In the genomic region with DNA sequence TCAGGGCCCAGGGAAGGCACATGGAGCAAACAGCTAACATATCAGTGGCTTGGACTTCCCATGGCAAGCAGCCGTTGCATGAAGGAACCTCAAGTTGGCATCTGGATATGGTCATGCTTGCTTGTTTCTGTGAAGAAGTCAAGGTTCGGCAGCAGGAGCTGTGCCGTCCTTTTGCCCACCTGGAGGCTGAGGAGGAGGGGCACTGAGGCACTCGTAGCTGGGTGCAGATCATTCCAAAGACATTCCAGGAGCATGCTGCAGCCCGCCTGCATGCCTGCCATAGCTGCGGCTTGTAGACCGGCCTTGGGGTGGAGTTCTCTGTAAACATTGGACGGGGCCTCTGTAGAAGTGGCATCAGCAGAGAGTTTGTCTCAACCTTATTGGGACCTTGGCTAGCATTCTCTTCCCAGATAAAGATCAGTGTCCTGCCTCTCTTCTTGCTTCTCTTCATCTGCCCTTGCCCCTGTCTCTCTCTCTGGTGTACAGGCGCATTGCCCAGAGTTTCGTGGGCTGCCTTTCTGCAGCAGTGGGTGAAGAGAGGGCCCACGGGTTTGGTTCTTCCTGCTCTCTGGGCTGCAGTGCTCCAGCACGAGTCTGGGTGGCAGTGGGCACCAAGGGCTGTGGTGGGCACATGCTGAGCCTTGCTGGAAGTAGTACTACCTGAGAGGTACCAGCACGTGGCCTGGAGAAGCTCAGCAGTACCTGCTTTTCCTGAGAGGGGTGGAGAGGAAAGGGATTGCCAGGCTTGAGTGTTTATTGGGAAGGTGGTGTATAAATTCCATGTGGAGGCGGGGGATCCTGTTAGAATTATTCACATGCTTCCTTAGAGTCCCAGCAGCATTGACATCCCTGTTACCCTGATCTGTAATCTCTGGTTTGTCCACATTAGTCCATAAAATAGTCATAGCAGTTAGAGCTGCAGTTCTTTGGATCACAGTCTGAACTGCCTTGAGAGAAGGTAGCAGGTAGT, we compare ENCODE assay signal across 17 cellular contexts. TPM values are rescaled to one million over a fixed set of nuclear protein-coding genes. Genes with fewer than 3 reads are reported as not detected.
DNase-seq lines count a peak whose midpoint lies in the region; ATAC-seq and TF ChIP-seq lines count a peak whose summit lies in the region.
"Had no signal": no experiment of that assay in that cellular context is flagged by ENCODE, and none has a peak within 500 bp of the region (broad histone marks: within the 10 kb centered on the region; RNA-seq: fewer than 3 reads in every experiment).

No MANE protein-coding gene starts in this region.

- H2AFZ ChIP-seq in mammary epithelial cell (ENCODE audit: low read depth, low read length): peak overlapping the region; percentile 49

- no peaks in the 10 kb centered on the region for H3K9me3 Mint-ChIP-seq in natural killer cell treated with Interleukin-12 subunit alpha and Interleukin-12 subunit beta and Interleukin-15 and Interleukin-18, amount 100 ng/mL, for 72 hours
- no peaks in the 10 kb centered on the region for H3K9me3 Mint-ChIP-seq in natural killer cell
- H3K9me3 Mint-ChIP-seq: activated T-cell treated with anti-CD3 and anti-CD28 coated beads, Interleukin-2, amount 50 U/mL, for 72 hours; effector memory CD8-positive, alpha-beta T cell had no signal

- intact Hi-C loops in natural killer cell (cut with micrococcal nuclease) (loop anchor here (5.0 to 10.0 kb wide), 2 partner anchors 241 to 794 kb away; no protein-coding TSS in a partner anchor), mammary epithelial cell (cut with micrococcal nuclease) (loop anchor here (1.0 to 5.0 kb wide), 4 partner anchors 158 to 719 kb away; no protein-coding TSS in a partner anchor), lower lobe of right lung (cut with DNase I) (loop anchor here (5.0 kb wide), 1 partner anchor 229 kb away; a partner anchor contains a TSS)

- CTCF ChIA-PET in mammary epithelial cell (lab: Charles Lee; ENCODE audit: low non-redundant PET): interaction anchor here (0.5 to 1.4 kb wide), 7 partner anchors 48 to 795 kb away, joined by 3 to 6 read pairs (median 4); no protein-coding TSS in a partner anchor

- no peaks in the 10 kb centered on the region for H4K20me1 ChIP-seq in mammary epithelial cell (ENCODE audit: insufficient read depth, low read length)

- H3K9ac ChIP-seq in mammary epithelial cell (ENCODE audit: insufficient read depth, low read length): peak overlapping the region; percentile 54

- dilution Hi-C loops in mammary epithelial cell (cut with HindIII; ENCODE audit: low sequenced_read_pairs): no loop called here

- no peak overlapping the region for H3K27ac Mint-ChIP-seq in natural killer cell treated with Interleukin-12 subunit alpha and Interleukin-12 subunit beta and Interleukin-15 and Interleukin-18, amount 100 ng/mL, for 72 hours
- H3K27ac Mint-ChIP-seq in natural killer cell: no peak overlapping the region
- H3K27ac Mint-ChIP-seq: activated T-cell treated with anti-CD3 and anti-CD28 coated beads, Interleukin-2, amount 50 U/mL, for 72 hours; effector memory CD8-positive, alpha-beta T cell had no signal

- 1% methylated on average over 11 of the region's 14 CpGs for WGBS in mammary epithelial cell (ENCODE audit: low coverage, missing lambda C conversion rate)

- no peaks in the 10 kb centered on the region for H3K36me3 ChIP-seq in mammary epithelial cell (ENCODE audit: insufficient read depth, low read length)
- no peaks in the 10 kb centered on the region for H3K36me3 ChIP-seq in lower lobe of right lung
- H3K36me3 ChIP-seq: thoracic aorta had no signal

- peaks cover 5% of the 10 kb centered on the region for H3K79me2 ChIP-seq in mammary epithelial cell (ENCODE audit: insufficient read depth, low read length)

- H3K36me3 Mint-ChIP-seq in natural killer cell treated with Interleukin-12 subunit alpha and Interleukin-12 subunit beta and Interleukin-15 and Interleukin-18, amount 100 ng/mL, for 72 hours: no peaks in the 10 kb centered on the region
- H3K36me3 Mint-ChIP-seq in natural killer cell: no peaks in the 10 kb centered on the region

- peak; percentile 2 for DNase-seq in natural killer cell treated with Interleukin-12 subunit alpha and Interleukin-12 subunit beta and Interleukin-15 and Interleukin-18, amount 100 ng/mL, for 72 hours (ENCODE audit: low spot score)
- DNase-seq in natural killer cell (no peak), mammary epithelial cell (peak; percentile 88), lower lobe of right lung (peak; percentile 76), NCI-H1694 treated with DMSO at 0.1 percent for 48 hours (lab: John Stamatoyannopoulos, UW) (no peak)
- DNase-seq: 8988T; activated CD4-positive, alpha-beta T cell treated with anti-CD3 and anti-CD28 coated beads for 4 hours; activated T-cell treated with anti-CD3 and anti-CD28 coated beads, Interleukin-2, amount 50 U/mL, for 72 hours; effector memory CD8-positive, alpha-beta T cell; NCI-H146; NCI-H748 treated with DMSO at 0.1 percent for 48 hours; small intestine; SW 1271 had no signal

- H3K4me3 ChIP-seq in mammary epithelial cell (replicated peaks in 1 of 3; ENCODE audit: insufficient read depth in 1 of 3, low read depth in 2 of 3, low read length in 3 of 3) (no peak overlapping the region), lower lobe of right lung (no peak overlapping the region)
- H3K4me3 ChIP-seq: thoracic aorta had no signal

- H3K27ac ChIP-seq in mammary epithelial cell (ENCODE audit: insufficient read depth, low read depth, low read length) (peak overlapping the region; percentile 84), lower lobe of right lung (peak overlapping the region; percentile 64)
- H3K27ac ChIP-seq: thoracic aorta had no signal

- H3K9me3 ChIP-seq in mammary epithelial cell (replicated peaks; ENCODE audit: insufficient read depth, low read length): no peaks in the 10 kb centered on the region
- no peaks in the 10 kb centered on the region for H3K9me3 ChIP-seq in lower lobe of right lung
- H3K9me3 ChIP-seq: thoracic aorta had no signal

- no peak for ATAC-seq in natural killer cell treated with Interleukin-12 subunit alpha and Interleukin-12 subunit beta and Interleukin-15 and Interleukin-18, amount 100 ng/mL, for 72 hours
- no peak for ATAC-seq in natural killer cell
- ATAC-seq in lower lobe of right lung: peak; percentile 83 to 87
- ATAC-seq in HG03025 (IDR thresholded peaks at IDR 0.05; ENCODE audit: low FRiP score, unreplicated experiment): no peak
- ATAC-seq in GM21360 (IDR thresholded peaks at IDR 0.05; ENCODE audit: unreplicated experiment): no peak
- no peak for ATAC-seq in GM18873 (IDR thresholded peaks at IDR 0.05; ENCODE audit: low FRiP score, unreplicated experiment)
- ATAC-seq: activated T-cell treated with anti-CD3 and anti-CD28 coated beads, Interleukin-2, amount 50 U/mL, for 72 hours; effector memory CD8-positive, alpha-beta T cell had no signal

- in situ Hi-C loops in mammary epithelial cell (cut with MboI; ENCODE audit: low sequenced_read_pairs in 2 of 2): loop anchor here (5.0 to 10.0 kb wide), 3 partner anchors 229 to 704 kb away; a partner anchor contains a TSS

- peaks cover 8 to 12% of the 10 kb centered on the region in 2 donors for H3K4me1 Mint-ChIP-seq in natural killer cell treated with Interleukin-12 subunit alpha and Interleukin-12 subunit beta and Interleukin-15 and Interleukin-18, amount 100 ng/mL, for 72 hours (ENCODE audit: low read depth in 2 of 2)
- H3K4me1 Mint-ChIP-seq in natural killer cell: peaks cover 9 to 10% of the 10 kb centered on the region in 2 donors

- no peaks in the 10 kb centered on the region for H3K27me3 Mint-ChIP-seq in natural killer cell treated with Interleukin-12 subunit alpha and Interleukin-12 subunit beta and Interleukin-15 and Interleukin-18, amount 100 ng/mL, for 72 hours
- H3K27me3 Mint-ChIP-seq in natural killer cell (ENCODE audit: low read depth in 2 of 2): no peaks in the 10 kb centered on the region
- H3K27me3 Mint-ChIP-seq: effector memory CD8-positive, alpha-beta T cell had no signal

- BruUV-seq in mammary epithelial cell (replicated peaks; lab: Mats Ljungman, UMichigan): no TSS peak

- peak overlapping the region; percentile 53 for H3K4me2 ChIP-seq in mammary epithelial cell (ENCODE audit: insufficient read depth, low read depth, low read length)

- H3K27me3 ChIP-seq in mammary epithelial cell (ENCODE audit: insufficient read depth, low read length) (no peaks in the 10 kb centered on the region), lower lobe of right lung (ENCODE audit: low read depth) (no peaks in the 10 kb centered on the region)

- peaks cover 39% of the 10 kb centered on the region for H3K4me1 ChIP-seq in mammary epithelial cell (ENCODE audit: insufficient read depth, low read length)
- H3K4me1 ChIP-seq in lower lobe of right lung: peaks cover 22% of the 10 kb centered on the region

- no peak for TF ChIP-seq CTCF in natural killer cell (IDR thresholded peaks at IDR 0.05)
- TF ChIP-seq CTCF in mammary epithelial cell (conservative IDR thresholded peaks at IDR 0.05 in 1 of 2, IDR thresholded peaks at IDR 0.05 in 1 of 2; ENCODE audit: extremely low read depth in 1 of 2, insufficient read depth in 1 of 2, low read depth in 1 of 2, low read length in 2 of 2): peak in 1 of 2 donors; percentile 15
- TF ChIP-seq CTCF in lower lobe of right lung (IDR thresholded peaks at IDR 0.05): no peak

- no peak overlapping the region for H3K4me3 Mint-ChIP-seq in natural killer cell treated with Interleukin-12 subunit alpha and Interleukin-12 subunit beta and Interleukin-15 and Interleukin-18, amount 100 ng/mL, for 72 hours
- H3K4me3 Mint-ChIP-seq in natural killer cell: no peak overlapping the region
- H3K4me3 Mint-ChIP-seq: activated T-cell treated with anti-CD3 and anti-CD28 coated beads, Interleukin-2, amount 50 U/mL, for 72 hours; effector memory CD8-positive, alpha-beta T cell had no signal

RNA-seq across cellular contexts. Expression of a gene that starts 49.4 kb away (rescaled TPM):
- 10 to 100 TPM in 1 of 2 donors, 1 to 10 TPM in 1; 8.0 to 13.3 TPM for total RNA-seq in natural killer cell treated with Interleukin-12 subunit alpha and Interleukin-12 subunit beta and Interleukin-15 and Interleukin-18, amount 100 ng/mL, for 72 hours
- 1 to 10 TPM; 5.3 to 9.9 (median 8.3) TPM for total RNA-seq in natural killer cell
- 10 to 100 TPM; 16.5 to 30.8 TPM for total RNA-seq in mammary epithelial cell
- polyA plus RNA-seq in mammary epithelial cell: 30.0 TPM
- 11.7 TPM for polyA minus RNA-seq in mammary epithelial cell
- total RNA-seq in lower lobe of right lung: 12.2 TPM

Comparison
In these comparisons a context has a peak if more than half of its experiments do, and no peak if none do; other contexts are left out.
1. DNase-seq: peak in natural killer cell treated with Interleukin-12 subunit alpha and Interleukin-12 subunit beta and Interleukin-15 and Interleukin-18, amount 100 ng/mL, for 72 hours (single experiment), mammary epithelial cell (single experiment) and lower lobe of right lung (single experiment); none in natural killer cell (single experiment) and NCI-H1694 treated with DMSO at 0.1 percent for 48 hours (single experiment).
2. ATAC-seq: peak in lower lobe of right lung (2 of 2); none in natural killer cell treated with Interleukin-12 subunit alpha and Interleukin-12 subunit beta and Interleukin-15 and Interleukin-18, amount 100 ng/mL, for 72 hours (0 of 2), natural killer cell (0 of 3), HG03025 (single experiment), GM21360 (single experiment) and GM18873 (single experiment).